In the genomic region with DNA sequence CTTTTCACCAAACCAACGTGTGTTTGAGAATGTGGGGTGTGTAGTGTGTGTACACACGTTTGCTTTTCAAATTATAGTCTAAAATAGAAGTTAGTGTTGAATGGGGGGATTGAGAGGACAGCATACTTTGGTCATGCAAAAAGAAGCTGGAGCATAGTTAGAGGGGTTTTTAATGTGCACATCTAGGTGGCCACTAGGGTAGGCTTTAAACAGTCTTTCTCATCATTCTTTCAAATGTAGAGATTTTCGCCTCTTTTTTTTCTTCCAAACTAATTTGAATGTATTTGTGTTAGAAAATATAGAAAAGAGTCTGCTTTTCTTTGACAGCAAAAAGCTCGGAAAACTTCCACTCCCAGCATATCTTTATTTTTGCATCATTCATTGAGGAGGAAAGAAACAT, we compare ENCODE assay signal across 25 cellular contexts.
"Had no signal": no experiment of that assay in that cellular context is flagged by ENCODE, and none has a peak within 500 bp of the region (broad histone marks: within the 10 kb centered on the region; RNA-seq: fewer than 3 reads in every experiment).

No MANE protein-coding gene starts in this region.

- FAIRE-seq: bronchial epithelial cell had no signal

- H3K9me3 Mint-ChIP-seq: activated naive CD4-positive, alpha-beta T cell treated with anti-CD3 and anti-CD28 coated beads, Interleukin-2, amount 10 ng/mL, durations not matched to agents 7 days and 5 days; activated T-cell treated with anti-CD3 and anti-CD28 coated beads, Interleukin-2, amount 50 U/mL, for 72 hours; memory B cell; T-helper 2 cell treated with Interferon-gamma antibody and Interleukin-4, amounts not matched to agents 5 μg/mL and 100 μg/mL, for 36 hours; type B pancreatic cell had no signal

- H3K9me3 ChIP-seq: heart right ventricle, mucosa of descending colon, sigmoid colon, testis, vagina had no signal

- H3K27ac ChIP-seq: coronary artery, epithelial cell of prostate, heart right ventricle, sigmoid colon, testis, vagina, VCaP had no signal

- H3K27me3 Mint-ChIP-seq: activated naive CD4-positive, alpha-beta T cell treated with anti-CD3 and anti-CD28 coated beads, Interleukin-2, amount 10 ng/mL, durations not matched to agents 7 days and 5 days; memory B cell; type B pancreatic cell had no signal

- H3K4me3 Mint-ChIP-seq: activated naive CD4-positive, alpha-beta T cell treated with anti-CD3 and anti-CD28 coated beads, Interleukin-2, amount 10 ng/mL, durations not matched to agents 7 days and 5 days; activated T-cell treated with anti-CD3 and anti-CD28 coated beads, Interleukin-2, amount 50 U/mL, for 72 hours; memory B cell; T-helper 2 cell treated with Interferon-gamma antibody and Interleukin-4, amounts not matched to agents 5 μg/mL and 100 μg/mL, for 36 hours; type B pancreatic cell had no signal

- H3K27ac Mint-ChIP-seq: activated naive CD4-positive, alpha-beta T cell treated with anti-CD3 and anti-CD28 coated beads, Interleukin-2, amount 10 ng/mL, durations not matched to agents 7 days and 5 days; activated T-cell treated with anti-CD3 and anti-CD28 coated beads, Interleukin-2, amount 50 U/mL, for 72 hours; memory B cell; T-helper 2 cell treated with Interferon-gamma antibody and Interleukin-4, amounts not matched to agents 5 μg/mL and 100 μg/mL, for 36 hours; type B pancreatic cell had no signal

- H3K27me3 ChIP-seq: heart right ventricle, sigmoid colon, testis, vagina had no signal

- H3K36me3 ChIP-seq: vagina had no signal

- H3K4me1 ChIP-seq: testis had no signal

- DNase-seq: activated CD4-positive, alpha-beta T cell treated with anti-CD3 and anti-CD28 coated beads for 1 hour; activated CD4-positive, alpha-beta T cell treated with anti-CD3 and anti-CD28 coated beads, Interleukin-2, amount 50 U/mL, for 48 hours; activated effector memory CD4-positive, alpha-beta T cell treated with anti-CD3 and anti-CD28 coated beads, Interleukin-2, amount 50 U/mL, for 16 hours; activated naive CD4-positive, alpha-beta T cell treated with anti-CD3 and anti-CD28 coated beads, Interleukin-2, amount 10 ng/mL, durations not matched to agents 7 days and 5 days; activated T-cell treated with anti-CD3 and anti-CD28 coated beads, Interleukin-2, amount 50 U/mL, for 72 hours; amygdala; cerebellar nuclear complex; heart right ventricle; islet precursor cell; left colon; mucosa of descending colon; occipital lobe; sigmoid colon; stimulated activated CD4-positive, alpha-beta T cell treated with anti-CD3 and anti-CD28 coated beads, Interleukin-2, amount 100 ng/mL, for 48 hours; stimulated activated naive CD4-positive, alpha-beta T cell; testis had no signal

- ATAC-seq: activated T-cell treated with anti-CD3 and anti-CD28 coated beads, Interleukin-2, amount 50 U/mL, for 72 hours; heart right ventricle; left colon; mucosa of descending colon had no signal

- H3K4me1 Mint-ChIP-seq: activated naive CD4-positive, alpha-beta T cell treated with anti-CD3 and anti-CD28 coated beads, Interleukin-2, amount 10 ng/mL, durations not matched to agents 7 days and 5 days; memory B cell had no signal

- H3K4me3 ChIP-seq: coronary artery, heart right ventricle, mucosa of descending colon, sigmoid colon, smooth muscle cell, testis, vagina had no signal
